In the genomic region with DNA sequence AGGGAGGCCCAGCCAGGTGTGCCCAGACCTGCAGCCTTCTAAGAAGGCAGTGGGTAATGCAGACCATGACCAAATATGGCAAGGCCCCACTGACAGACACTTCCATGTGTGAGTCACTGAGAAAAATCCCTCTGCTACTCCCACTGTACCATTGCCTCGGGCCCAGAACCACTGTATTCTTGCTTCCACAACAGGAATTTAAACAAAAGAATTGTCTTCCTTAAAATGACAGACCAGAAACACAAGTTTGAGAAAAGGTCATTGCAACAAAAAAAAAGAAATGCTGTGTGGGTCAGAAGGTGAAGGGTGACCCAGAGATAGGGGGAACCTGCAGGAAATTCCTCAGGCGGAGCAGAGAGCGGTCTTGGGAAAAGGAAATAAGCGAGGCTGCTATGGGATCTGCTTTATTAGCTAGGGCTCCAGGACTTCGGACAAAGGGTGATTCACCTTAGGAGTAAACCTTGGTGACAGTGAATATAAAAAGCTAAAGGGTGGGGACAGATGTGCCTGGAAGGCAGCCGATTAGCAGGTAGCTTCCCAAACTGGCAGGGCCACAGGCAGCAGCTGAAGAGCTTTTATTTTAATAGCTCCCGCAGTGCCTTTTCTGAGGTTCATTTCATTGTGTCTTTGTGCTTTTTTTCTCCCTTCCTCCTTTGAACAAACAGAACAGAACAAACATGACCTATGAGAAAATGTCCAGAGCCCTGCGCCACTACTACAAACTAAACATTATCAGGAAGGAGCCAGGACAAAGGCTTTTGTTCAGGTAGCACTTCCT, we compare ENCODE assay signal across 1 cellular context.
TF ChIP-seq lines count a peak whose summit lies in the region.

No MANE protein-coding gene starts in this region.

TF ChIP-seq in HepG2, 621 proteins besides CTCF, POLR2A, EP300 and RAD21 (continued from another document and continues in another):
- no peak for TF ChIP-seq MLLT10 (CRISPR knock-in tag; IDR thresholded peaks at IDR 0.05)
- no peak for TF ChIP-seq NPAS2 (CRISPR knock-in tag; IDR thresholded peaks at IDR 0.05; ENCODE audit: borderline replicate concordance)
- TF ChIP-seq MTF1 (CRISPR knock-in tag; IDR thresholded peaks at IDR 0.05), result no peak
- TF ChIP-seq ZNF724P (CRISPR knock-in tag; IDR thresholded peaks at IDR 0.05; ENCODE audit: borderline replicate concordance), result no peak
- no peak for TF ChIP-seq KLF12 (CRISPR knock-in tag; IDR thresholded peaks at IDR 0.05; ENCODE audit: borderline replicate concordance)
- TF ChIP-seq, protein P1, sequence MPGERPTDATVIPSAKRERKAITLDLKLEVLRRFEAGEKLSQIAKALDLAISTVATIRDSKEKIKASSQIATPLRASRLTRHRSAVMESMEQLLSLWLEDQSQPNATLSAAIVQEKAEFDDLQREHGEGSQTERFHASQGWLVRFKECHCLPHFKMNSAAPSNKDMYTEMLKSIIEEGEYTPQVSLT (CRISPR knock-in tag; IDR thresholded peaks at IDR 0.05; ENCODE audit: borderline replicate concordance, low read depth), result no peak
- TF ChIP-seq ARNT2 (CRISPR knock-in tag; IDR thresholded peaks at IDR 0.05; ENCODE audit: low read depth), result no peak
- TF ChIP-seq, protein P2, sequence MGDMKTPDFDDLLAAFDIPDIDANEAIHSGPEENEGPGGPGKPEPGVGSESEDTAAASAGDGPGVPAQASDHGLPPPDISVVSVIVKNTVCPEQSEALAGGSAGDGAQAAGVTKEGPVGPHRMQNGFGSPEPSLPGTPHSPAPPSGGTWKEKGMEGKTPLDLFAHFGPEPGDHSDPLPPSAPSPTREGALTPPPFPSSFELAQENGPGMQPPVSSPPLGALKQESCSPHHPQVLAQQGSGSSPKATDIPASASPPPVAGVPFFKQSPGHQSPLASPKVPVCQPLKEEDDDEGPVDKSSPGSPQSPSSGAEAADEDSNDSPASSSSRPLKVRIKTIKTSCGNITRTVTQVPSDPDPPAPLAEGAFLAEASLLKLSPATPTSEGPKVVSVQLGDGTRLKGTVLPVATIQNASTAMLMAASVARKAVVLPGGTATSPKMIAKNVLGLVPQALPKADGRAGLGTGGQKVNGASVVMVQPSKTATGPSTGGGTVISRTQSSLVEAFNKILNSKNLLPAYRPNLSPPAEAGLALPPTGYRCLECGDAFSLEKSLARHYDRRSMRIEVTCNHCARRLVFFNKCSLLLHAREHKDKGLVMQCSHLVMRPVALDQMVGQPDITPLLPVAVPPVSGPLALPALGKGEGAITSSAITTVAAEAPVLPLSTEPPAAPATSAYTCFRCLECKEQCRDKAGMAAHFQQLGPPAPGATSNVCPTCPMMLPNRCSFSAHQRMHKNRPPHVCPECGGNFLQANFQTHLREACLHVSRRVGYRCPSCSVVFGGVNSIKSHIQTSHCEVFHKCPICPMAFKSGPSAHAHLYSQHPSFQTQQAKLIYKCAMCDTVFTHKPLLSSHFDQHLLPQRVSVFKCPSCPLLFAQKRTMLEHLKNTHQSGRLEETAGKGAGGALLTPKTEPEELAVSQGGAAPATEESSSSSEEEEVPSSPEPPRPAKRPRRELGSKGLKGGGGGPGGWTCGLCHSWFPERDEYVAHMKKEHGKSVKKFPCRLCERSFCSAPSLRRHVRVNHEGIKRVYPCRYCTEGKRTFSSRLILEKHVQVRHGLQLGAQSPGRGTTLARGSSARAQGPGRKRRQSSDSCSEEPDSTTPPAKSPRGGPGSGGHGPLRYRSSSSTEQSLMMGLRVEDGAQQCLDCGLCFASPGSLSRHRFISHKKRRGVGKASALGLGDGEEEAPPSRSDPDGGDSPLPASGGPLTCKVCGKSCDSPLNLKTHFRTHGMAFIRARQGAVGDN (CRISPR knock-in tag; IDR thresholded peaks at IDR 0.05), result peak; percentile 33; the same call in 1 of the 2 replicates
- TF ChIP-seq, protein P3, sequence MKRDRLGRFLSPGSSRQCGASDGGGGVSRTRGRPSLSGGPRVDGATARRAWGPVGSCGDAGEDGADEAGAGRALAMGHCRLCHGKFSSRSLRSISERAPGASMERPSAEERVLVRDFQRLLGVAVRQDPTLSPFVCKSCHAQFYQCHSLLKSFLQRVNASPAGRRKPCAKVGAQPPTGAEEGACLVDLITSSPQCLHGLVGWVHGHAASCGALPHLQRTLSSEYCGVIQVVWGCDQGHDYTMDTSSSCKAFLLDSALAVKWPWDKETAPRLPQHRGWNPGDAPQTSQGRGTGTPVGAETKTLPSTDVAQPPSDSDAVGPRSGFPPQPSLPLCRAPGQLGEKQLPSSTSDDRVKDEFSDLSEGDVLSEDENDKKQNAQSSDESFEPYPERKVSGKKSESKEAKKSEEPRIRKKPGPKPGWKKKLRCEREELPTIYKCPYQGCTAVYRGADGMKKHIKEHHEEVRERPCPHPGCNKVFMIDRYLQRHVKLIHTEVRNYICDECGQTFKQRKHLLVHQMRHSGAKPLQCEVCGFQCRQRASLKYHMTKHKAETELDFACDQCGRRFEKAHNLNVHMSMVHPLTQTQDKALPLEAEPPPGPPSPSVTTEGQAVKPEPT (CRISPR knock-in tag; IDR thresholded peaks at IDR 0.05; ENCODE audit: low read depth), result no peak
- TF ChIP-seq, protein P4, sequence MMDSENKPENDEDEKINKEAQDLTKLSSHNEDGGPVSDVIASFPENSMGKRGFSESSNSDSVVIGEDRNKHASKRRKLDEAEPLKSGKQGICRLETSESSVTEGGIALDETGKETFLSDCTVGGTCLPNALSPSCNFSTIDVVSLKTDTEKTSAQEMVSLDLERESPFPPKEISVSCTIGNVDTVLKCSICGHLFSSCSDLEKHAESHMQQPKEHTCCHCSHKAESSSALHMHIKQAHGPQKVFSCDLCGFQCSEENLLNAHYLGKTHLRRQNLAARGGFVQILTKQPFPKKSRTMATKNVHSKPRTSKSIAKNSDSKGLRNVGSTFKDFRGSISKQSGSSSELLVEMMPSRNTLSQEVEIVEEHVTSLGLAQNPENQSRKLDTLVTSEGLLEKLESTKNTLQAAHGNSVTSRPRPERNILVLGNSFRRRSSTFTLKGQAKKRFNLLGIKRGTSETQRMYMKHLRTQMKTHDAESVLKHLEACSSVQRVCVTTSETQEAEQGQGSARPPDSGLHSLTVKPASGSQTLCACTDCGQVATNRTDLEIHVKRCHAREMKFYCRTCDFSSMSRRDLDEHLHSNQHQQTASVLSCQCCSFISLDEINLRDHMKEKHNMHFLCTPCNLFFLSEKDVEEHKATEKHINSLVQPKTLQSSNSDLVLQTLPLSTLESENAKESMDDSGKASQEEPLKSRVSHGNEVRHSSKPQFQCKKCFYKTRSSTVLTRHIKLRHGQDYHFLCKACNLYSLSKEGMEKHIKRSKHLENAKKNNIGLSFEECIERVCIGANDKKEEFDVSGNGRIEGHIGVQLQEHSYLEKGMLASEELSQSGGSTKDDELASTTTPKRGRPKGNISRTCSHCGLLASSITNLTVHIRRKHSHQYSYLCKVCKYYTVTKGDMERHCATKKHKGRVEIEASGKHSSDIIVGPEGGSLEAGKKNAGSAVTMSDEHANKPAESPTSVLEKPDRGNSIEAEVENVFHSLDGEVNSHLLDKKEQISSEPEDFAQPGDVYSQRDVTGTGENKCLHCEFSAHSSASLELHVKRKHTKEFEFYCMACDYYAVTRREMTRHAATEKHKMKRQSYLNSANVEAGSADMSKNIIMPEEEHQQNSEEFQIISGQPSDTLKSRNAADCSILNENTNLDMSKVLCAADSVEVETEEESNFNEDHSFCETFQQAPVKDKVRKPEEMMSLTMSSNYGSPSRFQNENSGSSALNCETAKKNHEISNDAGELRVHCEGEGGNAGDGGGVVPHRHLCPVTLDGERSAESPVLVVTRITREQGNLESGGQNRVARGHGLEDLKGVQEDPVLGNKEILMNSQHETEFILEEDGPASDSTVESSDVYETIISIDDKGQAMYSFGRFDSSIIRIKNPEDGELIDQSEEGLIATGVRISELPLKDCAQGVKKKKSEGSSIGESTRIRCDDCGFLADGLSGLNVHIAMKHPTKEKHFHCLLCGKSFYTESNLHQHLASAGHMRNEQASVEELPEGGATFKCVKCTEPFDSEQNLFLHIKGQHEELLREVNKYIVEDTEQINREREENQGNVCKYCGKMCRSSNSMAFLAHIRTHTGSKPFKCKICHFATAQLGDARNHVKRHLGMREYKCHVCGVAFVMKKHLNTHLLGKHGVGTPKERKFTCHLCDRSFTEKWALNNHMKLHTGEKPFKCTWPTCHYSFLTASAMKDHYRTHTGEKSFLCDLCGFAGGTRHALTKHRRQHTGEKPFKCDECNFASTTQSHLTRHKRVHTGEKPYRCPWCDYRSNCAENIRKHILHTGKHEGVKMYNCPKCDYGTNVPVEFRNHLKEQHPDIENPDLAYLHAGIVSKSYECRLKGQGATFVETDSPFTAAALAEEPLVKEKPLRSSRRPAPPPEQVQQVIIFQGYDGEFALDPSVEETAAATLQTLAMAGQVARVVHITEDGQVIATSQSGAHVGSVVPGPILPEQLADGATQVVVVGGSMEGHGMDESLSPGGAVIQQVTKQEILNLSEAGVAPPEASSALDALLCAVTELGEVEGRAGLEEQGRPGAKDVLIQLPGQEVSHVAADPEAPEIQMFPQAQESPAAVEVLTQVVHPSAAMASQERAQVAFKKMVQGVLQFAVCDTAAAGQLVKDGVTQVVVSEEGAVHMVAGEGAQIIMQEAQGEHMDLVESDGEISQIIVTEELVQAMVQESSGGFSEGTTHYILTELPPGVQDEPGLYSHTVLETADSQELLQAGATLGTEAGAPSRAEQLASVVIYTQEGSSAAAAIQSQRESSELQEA (CRISPR knock-in tag; IDR thresholded peaks at IDR 0.05; ENCODE audit: not compliant biosample characterization), result no peak
- TF ChIP-seq MAF1 (CRISPR knock-in tag; IDR thresholded peaks at IDR 0.05; ENCODE audit: borderline replicate concordance), result no peak
- TF ChIP-seq PHF8 (CRISPR knock-in tag; IDR thresholded peaks at IDR 0.05), result no peak
- no peak for TF ChIP-seq SMAD1 (CRISPR knock-in tag; IDR thresholded peaks at IDR 0.05; ENCODE audit: borderline replicate concordance, low read depth)
- TF ChIP-seq ZNF468 (CRISPR knock-in tag; IDR thresholded peaks at IDR 0.05), result no peak
- no peak for TF ChIP-seq ZIK1 (CRISPR knock-in tag; IDR thresholded peaks at IDR 0.05; ENCODE audit: borderline replicate concordance, low read depth)
- TF ChIP-seq ZNF652 (CRISPR knock-in tag; IDR thresholded peaks at IDR 0.05; ENCODE audit: borderline replicate concordance, low read depth), result no peak
- no peak for TF ChIP-seq AGO2 (optimal IDR thresholded peaks at IDR 0.05; ENCODE audit: low read depth, low read length)
- TF ChIP-seq ZNF317 (CRISPR knock-in tag; IDR thresholded peaks at IDR 0.05), result no peak
- TF ChIP-seq, protein P5, sequence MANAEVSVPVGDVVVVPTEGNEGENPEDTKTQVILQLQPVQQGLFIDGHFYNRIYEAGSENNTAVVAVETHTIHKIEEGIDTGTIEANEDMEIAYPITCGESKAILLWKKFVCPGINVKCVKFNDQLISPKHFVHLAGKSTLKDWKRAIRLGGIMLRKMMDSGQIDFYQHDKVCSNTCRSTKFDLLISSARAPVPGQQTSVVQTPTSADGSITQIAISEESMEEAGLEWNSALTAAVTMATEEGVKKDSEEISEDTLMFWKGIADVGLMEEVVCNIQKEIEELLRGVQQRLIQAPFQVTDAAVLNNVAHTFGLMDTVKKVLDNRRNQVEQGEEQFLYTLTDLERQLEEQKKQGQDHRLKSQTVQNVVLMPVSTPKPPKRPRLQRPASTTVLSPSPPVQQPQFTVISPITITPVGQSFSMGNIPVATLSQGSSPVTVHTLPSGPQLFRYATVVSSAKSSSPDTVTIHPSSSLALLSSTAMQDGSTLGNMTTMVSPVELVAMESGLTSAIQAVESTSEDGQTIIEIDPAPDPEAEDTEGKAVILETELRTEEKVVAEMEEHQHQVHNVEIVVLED (CRISPR knock-in tag; IDR thresholded peaks at IDR 0.05; ENCODE audit: borderline replicate concordance), result no peak
- TF ChIP-seq, protein P6, sequence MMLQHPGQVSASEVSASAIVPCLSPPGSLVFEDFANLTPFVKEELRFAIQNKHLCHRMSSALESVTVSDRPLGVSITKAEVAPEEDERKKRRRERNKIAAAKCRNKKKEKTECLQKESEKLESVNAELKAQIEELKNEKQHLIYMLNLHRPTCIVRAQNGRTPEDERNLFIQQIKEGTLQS (CRISPR knock-in tag; IDR thresholded peaks at IDR 0.05), result no peak
- no peak for TF ChIP-seq SOX6 (IDR thresholded peaks at IDR 0.05)
- peak; percentile 99 for TF ChIP-seq SOX6 (CRISPR knock-in tag; IDR thresholded peaks at IDR 0.05)
- no peak for TF ChIP-seq YY1 (IDR thresholded peaks at IDR 0.05; ENCODE audit: insufficient read depth, insufficient replicate concordance, low read depth, low read length)
- TF ChIP-seq, protein P7, sequence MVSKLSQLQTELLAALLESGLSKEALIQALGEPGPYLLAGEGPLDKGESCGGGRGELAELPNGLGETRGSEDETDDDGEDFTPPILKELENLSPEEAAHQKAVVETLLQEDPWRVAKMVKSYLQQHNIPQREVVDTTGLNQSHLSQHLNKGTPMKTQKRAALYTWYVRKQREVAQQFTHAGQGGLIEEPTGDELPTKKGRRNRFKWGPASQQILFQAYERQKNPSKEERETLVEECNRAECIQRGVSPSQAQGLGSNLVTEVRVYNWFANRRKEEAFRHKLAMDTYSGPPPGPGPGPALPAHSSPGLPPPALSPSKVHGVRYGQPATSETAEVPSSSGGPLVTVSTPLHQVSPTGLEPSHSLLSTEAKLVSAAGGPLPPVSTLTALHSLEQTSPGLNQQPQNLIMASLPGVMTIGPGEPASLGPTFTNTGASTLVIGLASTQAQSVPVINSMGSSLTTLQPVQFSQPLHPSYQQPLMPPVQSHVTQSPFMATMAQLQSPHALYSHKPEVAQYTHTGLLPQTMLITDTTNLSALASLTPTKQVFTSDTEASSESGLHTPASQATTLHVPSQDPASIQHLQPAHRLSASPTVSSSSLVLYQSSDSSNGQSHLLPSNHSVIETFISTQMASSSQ (IDR thresholded peaks at IDR 0.05; ENCODE audit: low read depth), result peak; percentile 51
- TF ChIP-seq, protein P7 (CRISPR knock-in tag; IDR thresholded peaks at IDR 0.05; ENCODE audit: borderline replicate concordance), result no peak
- no peak for TF ChIP-seq KLF15 (CRISPR knock-in tag; IDR thresholded peaks at IDR 0.05; ENCODE audit: borderline replicate concordance)
- no peak for TF ChIP-seq ZNF17 (CRISPR knock-in tag; IDR thresholded peaks at IDR 0.05)
- peak; percentile 14 for TF ChIP-seq TEAD3 (CRISPR knock-in tag; optimal IDR thresholded peaks at IDR 0.05; ENCODE audit: borderline replicate concordance)
- 0 out of 2 replicates have a peak, but pooled peaks have one; percentile 11 for TF ChIP-seq FOXA1 (IDR thresholded peaks at IDR 0.05)
- peak; percentile 85 for TF ChIP-seq FOXA1 (CRISPR knock-in tag; IDR thresholded peaks at IDR 0.05)
- TF ChIP-seq ZNF569 (CRISPR knock-in tag; IDR thresholded peaks at IDR 0.05; ENCODE audit: borderline replicate concordance), result no peak
- no peak for TF ChIP-seq ZNF672 (CRISPR knock-in tag; IDR thresholded peaks at IDR 0.05)
- TF ChIP-seq, protein P8, sequence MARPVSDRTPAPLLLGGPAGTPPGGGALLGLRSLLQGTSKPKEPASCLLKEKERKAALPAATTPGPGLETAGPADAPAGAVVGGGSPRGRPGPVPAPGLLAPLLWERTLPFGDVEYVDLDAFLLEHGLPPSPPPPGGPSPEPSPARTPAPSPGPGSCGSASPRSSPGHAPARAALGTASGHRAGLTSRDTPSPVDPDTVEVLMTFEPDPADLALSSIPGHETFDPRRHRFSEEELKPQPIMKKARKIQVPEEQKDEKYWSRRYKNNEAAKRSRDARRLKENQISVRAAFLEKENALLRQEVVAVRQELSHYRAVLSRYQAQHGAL (CRISPR knock-in tag; IDR thresholded peaks at IDR 0.05; ENCODE audit: not compliant biosample characterization), result no peak
